Comparison of ENCODE assay signal across 18 cellular contexts in the genomic region with DNA sequence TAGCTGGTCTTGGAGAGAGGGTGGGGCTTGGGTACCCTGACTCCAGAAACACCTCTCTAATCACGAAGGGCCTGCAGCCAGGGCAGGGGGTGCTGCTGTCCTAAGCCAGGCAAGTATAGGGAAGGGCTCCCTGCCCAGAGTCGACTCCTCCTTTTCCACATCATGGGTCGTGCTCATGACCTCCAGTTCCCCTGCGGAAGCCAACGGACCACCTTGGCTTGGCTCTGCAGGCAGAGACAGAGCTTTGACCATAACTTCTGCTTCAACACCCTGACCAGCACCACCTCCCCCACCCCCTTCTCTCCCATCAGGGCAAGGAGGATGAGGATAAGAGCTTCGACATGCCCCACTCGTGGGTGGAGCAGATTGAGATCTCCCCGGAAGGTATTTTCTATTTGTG. TPM values are rescaled to one million over a fixed set of nuclear protein-coding genes. Genes with fewer than 3 reads are reported as not detected.
DNase-seq lines count a peak whose midpoint lies in the region.
"Had no signal": no experiment of that assay in that cellular context is flagged by ENCODE, and none has a peak within 500 bp of the region (broad histone marks: within the 10 kb centered on the region; RNA-seq: fewer than 3 reads in every experiment).

No MANE protein-coding gene starts in this region.

- no peak overlapping the region for H3K23ac ChIP-seq in neuronal stem cell (ENCODE audit: low read depth, low read length, poor library complexity)

- H3K18ac ChIP-seq in neuronal stem cell (ENCODE audit: low read length): no peak overlapping the region

- no peak overlapping the region for H4K91ac ChIP-seq in neuronal stem cell (ENCODE audit: low read depth, low read length, poor library complexity)

- no peak overlapping the region for H2BK15ac ChIP-seq in neuronal stem cell (ENCODE audit: low read length)

- H3K27ac ChIP-seq in neuronal stem cell (replicated peaks; ENCODE audit: low read length): no peak overlapping the region
- H3K27ac ChIP-seq: KMS-11 had no signal

- H3K14ac ChIP-seq in neuronal stem cell (ENCODE audit: low read length): no peak overlapping the region

- H3K9ac ChIP-seq in neuronal stem cell (ENCODE audit: low read depth, low read length, poor library complexity): no peak overlapping the region
- H3K9ac ChIP-seq: KMS-11 had no signal

- no peaks in the 10 kb centered on the region for H3K79me1 ChIP-seq in neuronal stem cell (ENCODE audit: low read depth, low read length)

- H3K4ac ChIP-seq in neuronal stem cell (ENCODE audit: low read length): no peak overlapping the region

- peaks cover 0 to 3% of the 10 kb centered on the region in 2 donors for H3K4me1 ChIP-seq in neuronal stem cell (ENCODE audit: control insufficient read depth in 2 of 2, insufficient read depth in 1 of 2, low read depth in 1 of 2, low read length in 2 of 2)

- H3K27me3 ChIP-seq in H7 (ENCODE audit: control insufficient read depth, insufficient read depth, low read length) (no peaks in the 10 kb centered on the region), neuronal stem cell (ENCODE audit: control insufficient read depth in 3 of 3, insufficient read depth in 3 of 3, low read depth in 1 of 3, low read length in 3 of 3) (peaks cover 0 to 3% (median 0%) of the 10 kb centered on the region in 3 experiments)

- H2BK12ac ChIP-seq in neuronal stem cell (ENCODE audit: low read length): no peak overlapping the region

- H4K8ac ChIP-seq in neuronal stem cell (ENCODE audit: low read depth, low read length): no peak overlapping the region

- H2AK5ac ChIP-seq in neuronal stem cell (ENCODE audit: low read depth, low read length): no peak overlapping the region

- H2BK120ac ChIP-seq in neuronal stem cell (ENCODE audit: low read depth, low read length): no peak overlapping the region

- H3K4me2 ChIP-seq in neuronal stem cell (ENCODE audit: insufficient read depth, low read length, poor library complexity, severe bottlenecking): no peak overlapping the region
- H3K4me2 ChIP-seq: A549, KMS-11 had no signal

- no CpG with 5 or more reads among the region's 8 CpGs for WGBS in neuronal stem cell (ENCODE audit: extremely low coverage in 2 of 2, insufficient read length in 2 of 2, insufficient replicate concordance in 1 of 2), 2 donors

- peak overlapping the region; percentile 71 for H2BK5ac ChIP-seq in neuronal stem cell (ENCODE audit: low read length)

- H3K4me3 ChIP-seq in H7 (ENCODE audit: insufficient read depth, low read depth, low read length) (no peak overlapping the region), neuronal stem cell (ENCODE audit: low read length in 2 of 2) (no peak overlapping the region)
- H3K4me3 ChIP-seq: A549 had no signal

- H2AFZ ChIP-seq in neuronal stem cell (ENCODE audit: low read length): no peak overlapping the region

- peak; percentile 29 for DNase-seq in H7
- peak; percentile 20 for DNase-seq in left kidney (ENCODE audit: low read depth, low spot score)
- no peak for DNase-seq in neuronal stem cell (ENCODE audit: low spot score)
- no peak for DNase-seq in DMS79 (lab: John Stamatoyannopoulos, UW)
- DNase-seq in middle frontal gyrus (ENCODE audit: extremely low spot score, low spot score): no peak
- no peak for DNase-seq in Ammon's horn (ENCODE audit: low spot score)
- DNase-seq: CD4-positive, alpha-beta T cell; DMS79 treated with DMSO at 0.1 percent for 48 hours; GDM1; GOT3; HCEC 1CT; HFFc6 had no signal

- peaks cover 0 to 2% of the 10 kb centered on the region in 2 donors for H3K9me3 ChIP-seq in neuronal stem cell (replicated peaks in 1 of 2; ENCODE audit: control insufficient read depth in 2 of 2, insufficient read depth in 1 of 2, low read depth in 1 of 2, low read length in 2 of 2)
- H3K9me3 ChIP-seq: A549 had no signal

- H3K36me3 ChIP-seq in H7 (replicated peaks; ENCODE audit: control insufficient read depth, insufficient read depth, low read length) (no peaks in the 10 kb centered on the region), neuronal stem cell (replicated peaks in 1 of 2; ENCODE audit: control insufficient read depth in 2 of 2, insufficient read depth in 2 of 2, low read length in 2 of 2) (no peaks in the 10 kb centered on the region)

RNA-seq across cellular contexts. Expression of gene KATNB1, which starts 14.2 kb away (rescaled TPM):
- total RNA-seq in H7 (2014; rRNA removed; shearing (Covaris generic)): 65.0 and 80.6 TPM in 2 replicates
- polyA plus RNA-seq in neuronal stem cell (2013, experiment 1 of 2): 31.8 TPM
- 30.8 TPM for polyA plus RNA-seq in neuronal stem cell (2013, experiment 2 of 2)

RNA-seq across cellular contexts. Expression of gene DRC7, which starts 26.8 kb away (rescaled TPM):
- 0.03 TPM in 1 of 2 replicates, not detected in the other for total RNA-seq in H7 (2014; rRNA removed; shearing (Covaris generic))
- 0.28 TPM for polyA plus RNA-seq in neuronal stem cell (2013, experiment 1 of 2)
- 0.21 TPM for polyA plus RNA-seq in neuronal stem cell (2013, experiment 2 of 2)
- total RNA-seq: CD4-positive, alpha-beta T cell; HFFc6; HT1080 had no signal
- polyA plus RNA-seq: AG04450, BJ, IgD-negative memory B cell had no signal

RNA-seq across cellular contexts. Expression of gene ADGRG3, which starts 53.2 kb away (rescaled TPM):
- 0.07 and 0.67 TPM in 2 replicates for total RNA-seq in H7 (2014; rRNA removed; shearing (Covaris generic))
- 0.25 TPM for polyA plus RNA-seq in neuronal stem cell (2013, experiment 1 of 2)
- 0.33 TPM for polyA plus RNA-seq in neuronal stem cell (2013, experiment 2 of 2)
- total RNA-seq: HFFc6, HT1080 had no signal
- polyA plus RNA-seq: AG04450, BJ, IgD-negative memory B cell had no signal

Comparison
In these comparisons a context has a peak if more than half of its experiments do, and no peak if none do; other contexts are left out.
1. DNase-seq: peak in H7 (single experiment) and left kidney (single experiment); none in neuronal stem cell (single experiment), DMS79 (single experiment), middle frontal gyrus (single experiment) and Ammon's horn (single experiment).